ENCODE assay signal across 9 cellular contexts in the genomic region with DNA sequence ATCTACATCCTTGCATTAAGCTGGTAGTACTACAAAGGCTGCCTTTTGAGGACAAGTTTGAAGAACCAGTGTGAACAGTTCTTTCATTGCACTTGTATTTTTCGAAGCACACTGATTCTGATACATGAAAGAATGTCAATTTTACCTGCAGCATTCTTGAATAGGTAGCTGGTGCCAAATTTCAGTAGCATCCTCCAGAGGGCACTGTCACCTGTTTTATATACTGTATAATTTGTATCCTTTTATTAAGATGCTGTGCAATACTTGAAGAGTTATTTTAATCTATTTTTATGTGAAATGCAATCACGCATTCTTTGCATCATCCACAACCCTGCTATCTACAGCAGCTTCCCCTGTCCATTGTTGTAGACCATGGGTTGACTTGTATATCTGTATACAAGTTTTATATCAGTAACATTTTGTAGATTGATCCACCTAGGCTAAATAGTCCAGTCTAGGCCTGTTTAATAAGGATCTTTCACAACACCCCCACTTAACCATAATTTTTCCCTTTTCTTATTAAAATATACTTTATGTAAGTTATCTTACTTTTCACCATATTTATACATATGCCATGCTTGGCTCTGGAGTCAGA.
DNase-seq lines count a peak whose midpoint lies in the region; ATAC-seq and TF ChIP-seq lines count a peak whose summit lies in the region.
"Had no signal": no experiment of that assay in that cellular context is flagged by ENCODE, and none has a peak within 500 bp of the region (broad histone marks: within the 10 kb centered on the region; RNA-seq: fewer than 3 reads in every experiment).

No MANE protein-coding gene starts in this region.

- DNase-seq in NCI-H146 treated with DMSO at 0.1 percent for 48 hours (lab: John Stamatoyannopoulos, UW; ENCODE audit: unreplicated experiment) (peak; percentile 69), mammary epithelial cell (peak; percentile 14), mesothelial cell of epicardium (ENCODE audit: low spot score in 2 of 2, unreplicated experiment in 2 of 2) (no peak), NCI-H128 (lab: John Stamatoyannopoulos, UW; ENCODE audit: unreplicated experiment) (no peak)
- no peak for DNase-seq in activated CD4-positive, alpha-beta T cell treated with anti-CD3 and anti-CD28 coated beads for 1 hour
- DNase-seq in CD4-positive, alpha-beta T cell: no peak
- DNase-seq: activated CD4-positive, alpha-beta T cell treated with anti-CD3 and anti-CD28 coated beads, Interleukin-2, amount 10 ng/mL, durations not matched to agents 7 days and 5 days had no signal

- POLR2A ChIA-PET in CD4-positive, alpha-beta T cell (lab: Charles Lee): no interaction called here

- intact Hi-C loops in mammary epithelial cell (cut with micrococcal nuclease): loop anchor here (2.0 to 5.0 kb wide), 2 partner anchors 327 to 626 kb away; no protein-coding TSS in a partner anchor
- intact Hi-C loops in CD4-positive, alpha-beta T cell (cut with DNase I, micrococcal nuclease): no loop called here

- peaks cover 16% of the 10 kb centered on the region for H3K4me1 Mint-ChIP-seq in mesothelial cell of epicardium
- no peaks in the 10 kb centered on the region for H3K4me1 Mint-ChIP-seq in CD4-positive, alpha-beta T cell (ENCODE audit: low read depth)
- H3K4me1 Mint-ChIP-seq: activated CD4-positive, alpha-beta T cell treated with anti-CD3 and anti-CD28 coated beads, Interleukin-2, amount 10 ng/mL, durations not matched to agents 7 days and 5 days had no signal

- H2AFZ ChIP-seq in mammary epithelial cell (ENCODE audit: low read depth, low read length): no peak overlapping the region

- H3K36me3 ChIP-seq in mammary epithelial cell (ENCODE audit: insufficient read depth, low read length): no peaks in the 10 kb centered on the region

- BruUV-seq in mammary epithelial cell (replicated peaks; lab: Mats Ljungman, UMichigan): no TSS peak

- no peak overlapping the region for H3K4me2 ChIP-seq in mammary epithelial cell (ENCODE audit: insufficient read depth, low read depth, low read length)

- peaks cover 2% of the 10 kb centered on the region for H3K36me3 Mint-ChIP-seq in mesothelial cell of epicardium
- H3K36me3 Mint-ChIP-seq in CD4-positive, alpha-beta T cell (ENCODE audit: low read depth): no peaks in the 10 kb centered on the region

- TF ChIP-seq CTCF in GM12873 (IDR thresholded peaks at IDR 0.05; ENCODE audit: insufficient read depth, low read depth, low read length, missing control alignments) (peak; percentile 31), mammary epithelial cell (conservative IDR thresholded peaks at IDR 0.05 in 1 of 2, IDR thresholded peaks at IDR 0.05 in 1 of 2; ENCODE audit: extremely low read depth in 1 of 2, insufficient read depth in 1 of 2, low read depth in 1 of 2, low read length in 2 of 2) (peak; percentile 59 to 71), mesothelial cell of epicardium (IDR thresholded peaks at IDR 0.05; ENCODE audit: unreplicated experiment) (peak; percentile 35)
- no peak for TF ChIP-seq CTCF in CD4-positive, alpha-beta T cell (IDR thresholded peaks at IDR 0.05)

- no peak overlapping the region for H3K9ac ChIP-seq in mammary epithelial cell (ENCODE audit: insufficient read depth, low read length)

- in situ Hi-C loops in mammary epithelial cell (cut with MboI; ENCODE audit: low sequenced_read_pairs in 2 of 2): no loop called here

- no peak for ATAC-seq in GM18870 (IDR thresholded peaks at IDR 0.05; ENCODE audit: unreplicated experiment)
- ATAC-seq in CD4-positive, alpha-beta T cell (ENCODE audit: poor library complexity): no peak

- H3K27me3 ChIP-seq in mammary epithelial cell (ENCODE audit: insufficient read depth, low read length): no peaks in the 10 kb centered on the region
- no peaks in the 10 kb centered on the region for H3K27me3 ChIP-seq in CD4-positive, alpha-beta T cell (ENCODE audit: control insufficient read depth, insufficient read depth, low read length)

- 7% methylated on average over 2 of the region's 2 CpGs for WGBS in mammary epithelial cell (ENCODE audit: low coverage, missing lambda C conversion rate)

- H3K9me3 ChIP-seq in mammary epithelial cell (replicated peaks; ENCODE audit: insufficient read depth, low read length): no peaks in the 10 kb centered on the region
- H3K9me3 ChIP-seq in CD4-positive, alpha-beta T cell (ENCODE audit: control insufficient read depth, low read length): no peaks in the 10 kb centered on the region

- H3K27me3 Mint-ChIP-seq in mesothelial cell of epicardium (ENCODE audit: low read depth): no peaks in the 10 kb centered on the region
- no peaks in the 10 kb centered on the region for H3K27me3 Mint-ChIP-seq in CD4-positive, alpha-beta T cell
- H3K27me3 Mint-ChIP-seq: activated CD4-positive, alpha-beta T cell treated with anti-CD3 and anti-CD28 coated beads, Interleukin-2, amount 10 ng/mL, durations not matched to agents 7 days and 5 days had no signal

- no peaks in the 10 kb centered on the region for H3K9me3 Mint-ChIP-seq in mesothelial cell of epicardium
- H3K9me3 Mint-ChIP-seq in CD4-positive, alpha-beta T cell: peaks cover 5% of the 10 kb centered on the region
- H3K9me3 Mint-ChIP-seq: activated CD4-positive, alpha-beta T cell treated with anti-CD3 and anti-CD28 coated beads, Interleukin-2, amount 10 ng/mL, durations not matched to agents 7 days and 5 days had no signal

- H3K4me3 Mint-ChIP-seq in mesothelial cell of epicardium: no peak overlapping the region
- no peak overlapping the region for H3K4me3 Mint-ChIP-seq in CD4-positive, alpha-beta T cell
- H3K4me3 Mint-ChIP-seq: activated CD4-positive, alpha-beta T cell treated with anti-CD3 and anti-CD28 coated beads, Interleukin-2, amount 10 ng/mL, durations not matched to agents 7 days and 5 days had no signal

- no peaks in the 10 kb centered on the region for H3K4me1 ChIP-seq in mammary epithelial cell (ENCODE audit: insufficient read depth, low read length)

- CTCF ChIA-PET in mammary epithelial cell (lab: Charles Lee; ENCODE audit: low non-redundant PET): interaction anchor here (0.6 kb wide), 1 partner anchor 568 kb away, joined by 3 read pairs; no protein-coding TSS in a partner anchor
- CTCF ChIA-PET in CD4-positive, alpha-beta T cell (lab: Charles Lee): no interaction called here

- H3K79me2 ChIP-seq in mammary epithelial cell (ENCODE audit: insufficient read depth, low read length): no peaks in the 10 kb centered on the region

- no peaks in the 10 kb centered on the region for H4K20me1 ChIP-seq in mammary epithelial cell (ENCODE audit: insufficient read depth, low read length)

- dilution Hi-C loops in mammary epithelial cell (cut with HindIII; ENCODE audit: low sequenced_read_pairs): no loop called here

- no peak overlapping the region for H3K27ac Mint-ChIP-seq in mesothelial cell of epicardium
- no peak overlapping the region for H3K27ac Mint-ChIP-seq in CD4-positive, alpha-beta T cell
- H3K27ac Mint-ChIP-seq: activated CD4-positive, alpha-beta T cell treated with anti-CD3 and anti-CD28 coated beads, Interleukin-2, amount 10 ng/mL, durations not matched to agents 7 days and 5 days had no signal

- H3K4me3 ChIP-seq in mammary epithelial cell (replicated peaks in 1 of 3; ENCODE audit: insufficient read depth in 1 of 3, low read depth in 2 of 3, low read length in 3 of 3): no peak overlapping the region

- no peak overlapping the region for H3K27ac ChIP-seq in mammary epithelial cell (ENCODE audit: insufficient read depth, low read depth, low read length)
- no peak overlapping the region for H3K27ac ChIP-seq in CD4-positive, alpha-beta T cell (ENCODE audit: low read depth, low read length)

Comparison
In these comparisons a context has a peak if more than half of its experiments do, and no peak if none do; other contexts are left out.
1. DNase-seq: peak in NCI-H146 treated with DMSO at 0.1 percent for 48 hours (single experiment) and mammary epithelial cell (single experiment); none in mesothelial cell of epicardium (0 of 2), activated CD4-positive, alpha-beta T cell treated with anti-CD3 and anti-CD28 coated beads for 1 hour (single experiment), CD4-positive, alpha-beta T cell (0 of 10) and NCI-H128 (single experiment).